Comparison of ENCODE assay signal across 1 cellular context in the genomic region with DNA sequence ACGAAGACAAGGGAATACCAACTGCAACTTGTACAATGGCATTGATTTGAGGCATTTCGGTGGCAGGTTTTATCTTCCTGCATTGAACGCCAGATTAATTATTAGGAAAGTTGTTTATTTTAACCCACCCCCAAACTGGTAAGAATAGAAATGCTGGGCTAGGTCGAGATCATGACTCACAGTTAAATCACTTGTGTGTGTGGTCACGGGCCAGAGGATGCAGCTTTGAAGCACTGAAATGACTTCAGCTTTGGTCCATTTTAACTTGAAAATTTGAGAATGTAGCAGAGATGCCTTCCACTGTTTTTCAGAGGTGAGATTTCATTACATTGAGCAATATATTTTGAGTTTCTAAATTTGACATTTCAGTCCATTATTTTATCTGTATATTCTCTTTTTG.
TF ChIP-seq lines count a peak whose summit lies in the region.

No MANE protein-coding gene starts in this region.

TF ChIP-seq in IMR-90, 13 proteins besides CTCF, POLR2A, EP300 and RAD21:
- TF ChIP-seq BHLHE40 (IDR thresholded peaks at IDR 0.05; ENCODE audit: low read depth, low read length) (peak; percentile 94), MAFK (IDR thresholded peaks at IDR 0.05; ENCODE audit: low read depth, low read length) (0 out of 2 replicates have a peak, but pooled peaks have one; percentile 16), NFE2L2 (IDR thresholded peaks at IDR 0.05; ENCODE audit: low read depth, low read length) (no peak), RFX5 (IDR thresholded peaks at IDR 0.05; ENCODE audit: low read depth, low read length) (no peak), CEBPB (IDR thresholded peaks at IDR 0.05; ENCODE audit: low read depth, low read length) (peak; percentile 59), MXI1 (IDR thresholded peaks at IDR 0.05; ENCODE audit: borderline replicate concordance, low read depth, low read length) (no peak), FOS (IDR thresholded peaks at IDR 0.05; ENCODE audit: low read depth, low read length) (peak; percentile 71)
- TF ChIP-seq, protein P1, sequence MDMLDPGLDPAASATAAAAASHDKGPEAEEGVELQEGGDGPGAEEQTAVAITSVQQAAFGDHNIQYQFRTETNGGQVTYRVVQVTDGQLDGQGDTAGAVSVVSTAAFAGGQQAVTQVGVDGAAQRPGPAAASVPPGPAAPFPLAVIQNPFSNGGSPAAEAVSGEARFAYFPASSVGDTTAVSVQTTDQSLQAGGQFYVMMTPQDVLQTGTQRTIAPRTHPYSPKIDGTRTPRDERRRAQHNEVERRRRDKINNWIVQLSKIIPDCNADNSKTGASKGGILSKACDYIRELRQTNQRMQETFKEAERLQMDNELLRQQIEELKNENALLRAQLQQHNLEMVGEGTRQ (IDR thresholded peaks at IDR 0.05; ENCODE audit: low read depth, low read length) = no peak
- TF ChIP-seq, protein P2, sequence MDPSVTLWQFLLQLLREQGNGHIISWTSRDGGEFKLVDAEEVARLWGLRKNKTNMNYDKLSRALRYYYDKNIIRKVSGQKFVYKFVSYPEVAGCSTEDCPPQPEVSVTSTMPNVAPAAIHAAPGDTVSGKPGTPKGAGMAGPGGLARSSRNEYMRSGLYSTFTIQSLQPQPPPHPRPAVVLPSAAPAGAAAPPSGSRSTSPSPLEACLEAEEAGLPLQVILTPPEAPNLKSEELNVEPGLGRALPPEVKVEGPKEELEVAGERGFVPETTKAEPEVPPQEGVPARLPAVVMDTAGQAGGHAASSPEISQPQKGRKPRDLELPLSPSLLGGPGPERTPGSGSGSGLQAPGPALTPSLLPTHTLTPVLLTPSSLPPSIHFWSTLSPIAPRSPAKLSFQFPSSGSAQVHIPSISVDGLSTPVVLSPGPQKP (IDR thresholded peaks at IDR 0.05; ENCODE audit: borderline replicate concordance, low read depth, low read length) = no peak
